8 cellular contexts compared by ENCODE assay signal in genomic region chr1:23019094-23019850, GRCh38. TPM values are rescaled to one million over a fixed set of nuclear protein-coding genes. Genes with fewer than 3 reads are reported as not detected.
DNase-seq lines count a peak whose midpoint lies in the region; ATAC-seq and TF ChIP-seq lines count a peak whose summit lies in the region.

KDM1A (plus strand) TSS chr1:23019468; CDS start chr1:23019597, 129 bp downstream.

- CTCF ChIA-PET in Panc1 (lab: Charles Lee): interaction anchor here (0.5 to 0.7 kb wide), 2 partner anchors 12 to 396 kb away, joined by 6 read pairs; no protein-coding TSS in a partner anchor

- 0% methylated on average over 52 to 84 of the region's 84 CpGs for WGBS in esophagus, 2 donors

- ATAC-seq in GM21619 (IDR thresholded peaks at IDR 0.05; ENCODE audit: unreplicated experiment) (peak; percentile 92), Panc1 (peak; percentile 100)
- peak; percentile 99 for ATAC-seq in activated T-cell treated with anti-CD3 and anti-CD28 coated beads, Interleukin-2, amount 50 U/mL, for 4 hours

- H3K4me1 ChIP-seq in Panc1 (ENCODE audit: control insufficient read depth, insufficient read depth, low read length) (peaks cover 3% of the 10 kb centered on the region; the same call in 1 of the 2 replicates), esophagus (ENCODE audit: control insufficient read depth in 2 of 2, insufficient read depth in 2 of 2, low read length in 1 of 2) (no peaks in the 10 kb centered on the region), muscle layer of colon (ENCODE audit: insufficient read depth, low read length) (peaks cover 8% of the 10 kb centered on the region)

- H3K4me1 Mint-ChIP-seq in activated T-cell treated with anti-CD3 and anti-CD28 coated beads, Interleukin-2, amount 50 U/mL, for 4 hours (ENCODE audit: low read depth): peaks cover 28% of the 10 kb centered on the region

- POLR2A ChIA-PET in Panc1 (lab: Charles Lee): interaction anchor here (0.6 kb wide), 2 partner anchors 11 to 1467 kb away, joined by 3 to 4 read pairs; no protein-coding TSS in a partner anchor

- H3K9me3 ChIP-seq in Panc1 (ENCODE audit: control insufficient read depth, insufficient read depth, low read depth, low read length) (no peaks in the 10 kb centered on the region), esophagus (ENCODE audit: control insufficient read depth in 2 of 2, insufficient read depth in 1 of 2, low read depth in 1 of 2, low read length in 1 of 2) (no peaks in the 10 kb centered on the region), muscle layer of colon (ENCODE audit: low read length) (no peaks in the 10 kb centered on the region)

- TF ChIP-seq CTCF in Panc1 (IDR thresholded peaks at IDR 0.05): no peak; the same call in 1 of the 2 replicates

- H3K27me3 Mint-ChIP-seq in activated T-cell treated with anti-CD3 and anti-CD28 coated beads, Interleukin-2, amount 50 U/mL, for 4 hours (ENCODE audit: low read depth): peaks cover 2% of the 10 kb centered on the region

- H3K27ac ChIP-seq in Panc1 (ENCODE audit: low read length) (peak within 1 kb of the TSS; percentile 96), esophagus (ENCODE audit: low read depth in 2 of 2, low read length in 1 of 2) (peak within 1 kb of the TSS; percentile 87 to 92), muscle layer of colon (ENCODE audit: low read depth, low read length) (peak within 1 kb of the TSS; percentile 88)

- H3K9me3 Mint-ChIP-seq in activated T-cell treated with anti-CD3 and anti-CD28 coated beads, Interleukin-2, amount 50 U/mL, for 4 hours: peaks cover 6% of the 10 kb centered on the region

- in situ Hi-C loops in Panc1 (cut with HindIII; ENCODE audit: low pct_unique_long_range_greater_than_20kb, low sequenced_read_pairs): no loop called here

- DNase-seq in DMS79 (lab: John Stamatoyannopoulos, UW) (peak; percentile 98), Panc1 (ENCODE audit: low read depth, low spot score) (peak; percentile 90)
- peak; percentile 92 for DNase-seq in Jurkat, Clone E6-1 (ENCODE audit: low read depth, low spot score)
- peak; percentile 94 for DNase-seq in activated T-cell treated with anti-CD3 and anti-CD28 coated beads, Interleukin-2, amount 50 U/mL, for 4 hours
- peak; percentile 91 for DNase-seq in stimulated activated CD8-positive, alpha-beta memory T cell treated with anti-CD3 and anti-CD28 coated beads, Interleukin-7, amount 100 ng/mL, for 24 hours (ENCODE audit: low read depth)

- H3K4me3 ChIP-seq in Jurkat, Clone E6-1 (ENCODE audit: low read length): peak within 1 kb of the TSS; percentile 85
- H3K4me3 ChIP-seq in Panc1 (ENCODE audit: low read depth in 2 of 2, low read length in 2 of 2) (peak within 1 kb of the TSS; percentile 84 to 93), esophagus (ENCODE audit: low read depth in 1 of 2, low read length in 2 of 2) (peak within 1 kb of the TSS; percentile 81 to 90), muscle layer of colon (ENCODE audit: low read depth in 1 of 2, low read length in 2 of 2) (peak within 1 kb of the TSS; percentile 67 to 91)

- BruUV-seq in Panc1 (replicated peaks; lab: Mats Ljungman, UMichigan): no TSS peak

- no peaks in the 10 kb centered on the region for H3K27me3 ChIP-seq in Panc1 (ENCODE audit: control insufficient read depth, insufficient read depth, low read length)
- no peaks in the 10 kb centered on the region for H3K27me3 ChIP-seq in esophagus (ENCODE audit: control insufficient read depth in 1 of 2, insufficient read depth in 2 of 2, low read length in 2 of 2)
- no peaks in the 10 kb centered on the region for H3K27me3 ChIP-seq in muscle layer of colon (ENCODE audit: control insufficient read depth in 1 of 2, insufficient read depth in 2 of 2, low read length in 2 of 2)

- H3K4me3 Mint-ChIP-seq in activated T-cell treated with anti-CD3 and anti-CD28 coated beads, Interleukin-2, amount 50 U/mL, for 4 hours: peak within 1 kb of the TSS; percentile 96

- H3K36me3 ChIP-seq in Panc1 (ENCODE audit: control insufficient read depth, insufficient read depth, low read length) (no peaks in the 10 kb centered on the region; the same call in 1 of the 2 replicates), esophagus (ENCODE audit: control insufficient read depth in 2 of 2, insufficient read depth in 2 of 2, low read length in 1 of 2) (no peaks in the 10 kb centered on the region), muscle layer of colon (ENCODE audit: insufficient read depth, low read length) (no peaks in the 10 kb centered on the region)

- intact Hi-C loops in Panc1 (cut with micrococcal nuclease; ENCODE audit: unreplicated experiment): no loop called here

- peak within 1 kb of the TSS; percentile 93 for H3K9ac ChIP-seq in muscle layer of colon (ENCODE audit: low read length)

- H3K36me3 Mint-ChIP-seq in activated T-cell treated with anti-CD3 and anti-CD28 coated beads, Interleukin-2, amount 50 U/mL, for 4 hours (ENCODE audit: insufficient read depth): peaks cover 5% of the 10 kb centered on the region

RNA-seq across cellular contexts. Expression of gene KDM1A, which starts in this region (rescaled TPM):
- 157 TPM for polyA plus RNA-seq in Jurkat, Clone E6-1 (2012; ENCODE audit: insufficient read depth, insufficient read length)
- 120 TPM for total RNA-seq in Panc1 (2021; ENCODE audit: unreplicated experiment)
- polyA plus RNA-seq in Panc1 (2012; ENCODE audit: insufficient read length): 101 TPM
- total RNA-seq in activated T-cell treated with anti-CD3 and anti-CD28 coated beads, Interleukin-2, amount 50 U/mL, for 4 hours: 10 to 100 TPM; 69.6 to 90.9 (median 81.2) TPM
- polyA plus RNA-seq in esophagus: 10 to 100 TPM; 15.6 to 32.0 TPM

Comparison
In these comparisons a context has a peak if more than half of its experiments do, and no peak if none do; other contexts are left out.
1. Peak in every context shown above with its lines: DNase-seq, ATAC-seq, H3K4me3 ChIP-seq and H3K27ac ChIP-seq.